ENCODE assay signal across 14 cellular contexts in the genomic region with DNA sequence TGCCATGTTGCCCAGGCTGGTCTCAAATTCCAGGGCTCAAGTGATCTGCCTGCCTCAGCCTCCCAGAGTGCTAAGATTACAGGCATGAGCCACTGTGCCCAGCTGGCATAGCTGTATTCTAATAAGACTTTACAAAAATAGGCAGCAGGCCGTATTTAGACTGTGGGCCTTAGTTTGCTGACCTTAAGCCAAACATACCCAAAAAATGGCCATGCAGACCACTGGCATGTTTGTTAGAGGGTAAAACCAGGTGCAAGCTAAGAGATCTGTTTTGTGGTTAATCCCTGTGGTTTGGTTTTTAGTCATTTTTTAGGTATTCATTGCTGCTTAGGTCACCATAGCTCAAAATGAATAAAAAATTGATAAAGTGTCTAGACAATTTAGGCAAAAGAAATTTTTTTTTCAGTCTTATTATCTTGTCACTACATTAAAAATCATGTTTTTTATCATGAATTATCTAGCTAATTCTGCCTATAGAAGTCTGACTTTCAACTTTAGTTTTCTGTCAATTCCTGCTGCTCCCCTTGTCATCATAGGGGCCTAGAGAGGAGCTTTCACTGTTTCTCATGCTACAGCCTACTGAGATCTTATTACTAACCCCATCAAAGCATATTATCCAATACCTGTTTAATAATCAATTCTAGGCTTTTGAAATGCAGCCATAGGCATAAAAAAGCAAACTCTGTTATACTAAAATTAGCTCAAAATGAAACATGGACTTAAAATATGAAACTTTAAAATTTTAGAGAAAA. TPM values are rescaled to one million over a fixed set of nuclear protein-coding genes. Genes with fewer than 3 reads are reported as not detected.
DNase-seq lines count a peak whose midpoint lies in the region; ATAC-seq, FAIRE-seq and TF ChIP-seq lines count a peak whose summit lies in the region.
"Had no signal": no experiment of that assay in that cellular context is flagged by ENCODE, and none has a peak within 500 bp of the region (broad histone marks: within the 10 kb centered on the region; RNA-seq: fewer than 3 reads in every experiment).

No MANE protein-coding gene starts in this region.

- H3K27me3 ChIP-seq in astrocyte (ENCODE audit: insufficient read depth, low read length) (peaks cover 5% of the 10 kb centered on the region), esophagus squamous epithelium (no peaks in the 10 kb centered on the region), esophagus muscularis mucosa (no peaks in the 10 kb centered on the region)
- H3K27me3 ChIP-seq: vagina had no signal

- WGBS in esophagus squamous epithelium, 2 donors, result 92 to 100% methylated on average over 1 of the region's 1 CpG
- WGBS in esophagus muscularis mucosa, result 100% methylated on average over 1 of the region's 1 CpG

- H3K9me3 Mint-ChIP-seq in astrocyte (ENCODE audit: unreplicated experiment), result peaks cover 2% of the 10 kb centered on the region
- H3K9me3 Mint-ChIP-seq in T-cell, result no peaks in the 10 kb centered on the region
- H3K9me3 Mint-ChIP-seq: activated T-helper 1 cell treated with anti-CD3 and anti-CD28 coated beads, Interleukin-12 subunit alpha, Interleukin-12 subunit beta, Interleukin-2, Interleukin-4 antibody, amounts not matched to agents 30 ng/mL and 10 ng/mL and 1 ng/mL, durations not matched to agents 14 hours and 24 hours and 36 hours had no signal

- FAIRE-seq in astrocyte (lab: Jason Lieb, UNC), result peak; percentile 34

- peaks cover 5% of the 10 kb centered on the region for H3K4me1 Mint-ChIP-seq in astrocyte (ENCODE audit: low read depth, unreplicated experiment)
- H3K4me1 Mint-ChIP-seq in T-cell, result no peaks in the 10 kb centered on the region
- H3K4me1 Mint-ChIP-seq: B cell had no signal

- H3K79me2 ChIP-seq in astrocyte (ENCODE audit: insufficient read depth, low read length), result no peaks in the 10 kb centered on the region

- peaks cover 4% of the 10 kb centered on the region for H3K36me3 Mint-ChIP-seq in astrocyte (ENCODE audit: low read depth, unreplicated experiment)
- no peaks in the 10 kb centered on the region for H3K36me3 Mint-ChIP-seq in T-cell

- H3K4me3 Mint-ChIP-seq in astrocyte (ENCODE audit: unreplicated experiment) (no peak overlapping the region), T-cell (no peak overlapping the region)
- H3K4me3 Mint-ChIP-seq: activated T-helper 1 cell treated with anti-CD3 and anti-CD28 coated beads, Interleukin-12 subunit alpha, Interleukin-12 subunit beta, Interleukin-2, Interleukin-4 antibody, amounts not matched to agents 30 ng/mL and 10 ng/mL and 1 ng/mL, durations not matched to agents 14 hours and 24 hours and 36 hours; B cell had no signal

- no peak overlapping the region for H3K27ac Mint-ChIP-seq in astrocyte (ENCODE audit: unreplicated experiment)
- H3K27ac Mint-ChIP-seq in T-cell, result no peak overlapping the region
- H3K27ac Mint-ChIP-seq: activated T-helper 1 cell treated with anti-CD3 and anti-CD28 coated beads, Interleukin-12 subunit alpha, Interleukin-12 subunit beta, Interleukin-2, Interleukin-4 antibody, amounts not matched to agents 30 ng/mL and 10 ng/mL and 1 ng/mL, durations not matched to agents 14 hours and 24 hours and 36 hours; B cell had no signal

- H2AFZ ChIP-seq in astrocyte (ENCODE audit: low read depth, low read length), result no peak overlapping the region

- peaks cover 14% of the 10 kb centered on the region for H3K27me3 Mint-ChIP-seq in astrocyte (ENCODE audit: low read depth, unreplicated experiment)
- H3K27me3 Mint-ChIP-seq in T-cell, result no peaks in the 10 kb centered on the region
- H3K27me3 Mint-ChIP-seq: B cell had no signal

- H3K9me3 ChIP-seq in astrocyte (ENCODE audit: insufficient read depth, low read depth, low read length) (peaks cover 5% of the 10 kb centered on the region), esophagus squamous epithelium (no peaks in the 10 kb centered on the region), esophagus muscularis mucosa (no peaks in the 10 kb centered on the region)
- H3K9me3 ChIP-seq: left ventricle myocardium inferior, vagina had no signal

- H3K4me3 ChIP-seq in astrocyte (ENCODE audit: insufficient read depth, low read depth, low read length) (no peak overlapping the region), esophagus squamous epithelium (no peak overlapping the region), esophagus muscularis mucosa (no peak overlapping the region)
- H3K4me3 ChIP-seq: left ventricle myocardium inferior, vagina had no signal

- no peak for TF ChIP-seq POLR2A in esophagus squamous epithelium (IDR thresholded peaks at IDR 0.05)
- TF ChIP-seq POLR2A in esophagus muscularis mucosa (IDR thresholded peaks at IDR 0.05; ENCODE audit: low read depth), result no peak

- H4K20me1 ChIP-seq in astrocyte (ENCODE audit: insufficient read depth, low read length), result no peaks in the 10 kb centered on the region

- ATAC-seq in GM19455 (IDR thresholded peaks at IDR 0.05; ENCODE audit: unreplicated experiment) (peak; percentile 61), HG03280 (IDR thresholded peaks at IDR 0.05; ENCODE audit: unreplicated experiment) (peak; percentile 62), T-cell (replicated peaks in 1 of 4) (no peak)

- TF ChIP-seq CTCF in astrocyte (IDR thresholded peaks at IDR 0.05; ENCODE audit: insufficient read depth, low read depth, low read length) (no peak), esophagus squamous epithelium (IDR thresholded peaks at IDR 0.05) (no peak), esophagus muscularis mucosa (IDR thresholded peaks at IDR 0.05) (no peak)

- H3K4me1 ChIP-seq in astrocyte (ENCODE audit: insufficient read depth, low read length), result peaks cover 11% of the 10 kb centered on the region
- H3K4me1 ChIP-seq in esophagus squamous epithelium, result no peaks in the 10 kb centered on the region
- H3K4me1 ChIP-seq in esophagus muscularis mucosa, result no peaks in the 10 kb centered on the region
- H3K4me1 ChIP-seq: left ventricle myocardium inferior, vagina had no signal

- TF ChIP-seq EP300 in esophagus muscularis mucosa (IDR thresholded peaks at IDR 0.05), result no peak

- peak; percentile 45 for DNase-seq in ELR (ENCODE audit: low read depth)
- DNase-seq in astrocyte (ENCODE audit: low read depth), result peak; percentile 92
- no peak for DNase-seq in esophagus squamous epithelium (lab: John Stamatoyannopoulos, UW)
- DNase-seq in T-cell, result no peak
- no peak for DNase-seq in stimulated activated CD4-positive, alpha-beta T cell treated with anti-CD3 and anti-CD28 coated beads, Interleukin-4, amount 100 ng/mL, for 1 hour
- DNase-seq in esophagus muscularis mucosa (ENCODE audit: extremely low spot score), result no peak
- DNase-seq: foreskin melanocyte, left ventricle myocardium inferior had no signal

- POLR2A ChIA-PET in T-cell (lab: Charles Lee), result no interaction called here

- CTCF ChIA-PET in T-cell (lab: Charles Lee), result interaction anchor here in 1 of 2 donors (0.5 kb wide), 1 partner anchor 935 kb away, joined by 4 read pairs; no protein-coding TSS in a partner anchor

- H3K36me3 ChIP-seq in astrocyte (ENCODE audit: insufficient read depth, low read length) (no peaks in the 10 kb centered on the region), esophagus squamous epithelium (no peaks in the 10 kb centered on the region), esophagus muscularis mucosa (no peaks in the 10 kb centered on the region)
- H3K36me3 ChIP-seq: left ventricle myocardium inferior, vagina had no signal

- no peak overlapping the region for H3K4me2 ChIP-seq in astrocyte (ENCODE audit: low read length)

- H3K27ac ChIP-seq in astrocyte (ENCODE audit: low read depth, low read length), result no peak overlapping the region
- no peak overlapping the region for H3K27ac ChIP-seq in esophagus squamous epithelium
- no peak overlapping the region for H3K27ac ChIP-seq in esophagus muscularis mucosa (replicated peaks in 1 of 4)
- H3K27ac ChIP-seq: left ventricle myocardium inferior, vagina had no signal

- intact Hi-C loops in esophagus squamous epithelium (cut with DNase I) (no loop called here), esophagus muscularis mucosa (cut with DNase I) (no loop called here)

- H3K9ac ChIP-seq in astrocyte (ENCODE audit: low read length), result no peak overlapping the region

RNA-seq across cellular contexts. Expression of a gene that starts 7.5 kb away (rescaled TPM):
- total RNA-seq in astrocyte (not detected in 2 replicates), esophagus squamous epithelium (1 to 10 TPM in 2 of 4 donors, under 1 TPM in 1, not detected in 1; 0.76 to 1.5 (median 1.1) TPM), T-cell (10 to 100 TPM in 1 of 5 donors, 1 to 10 TPM in 4; 2.0 to 11.6 (median 3.9) TPM), esophagus muscularis mucosa (not detected)
- total RNA-seq: activated T-helper 1 cell treated with anti-CD3 and anti-CD28 coated beads, Interleukin-12 subunit alpha, Interleukin-12 subunit beta, Interleukin-2, Interleukin-4 antibody, amounts not matched to agents 30 ng/mL and 10 ng/mL and 1 ng/mL, durations not matched to agents 14 hours and 24 hours and 36 hours; chondrocyte had no signal

Comparison
In these comparisons a context has a peak if more than half of its experiments do, and no peak if none do; other contexts are left out.
1. DNase-seq: peak in ELR (single experiment) and astrocyte (single experiment); none in esophagus squamous epithelium (single experiment), T-cell (0 of 34), stimulated activated CD4-positive, alpha-beta T cell treated with anti-CD3 and anti-CD28 coated beads, Interleukin-4, amount 100 ng/mL, for 1 hour (single experiment) and esophagus muscularis mucosa (single experiment).
2. ATAC-seq: peak in GM19455 (single experiment) and HG03280 (single experiment); none in T-cell (0 of 4).